Comparison of ENCODE assay signal across 18 cellular contexts in genomic region chr9:77023726-77024125, GRCh38. TPM values are rescaled to one million over a fixed set of nuclear protein-coding genes. Genes with fewer than 3 reads are reported as not detected.
DNase-seq lines count a peak whose midpoint lies in the region; ATAC-seq and TF ChIP-seq lines count a peak whose summit lies in the region.
"Had no signal": no experiment of that assay in that cellular context is flagged by ENCODE, and none has a peak within 500 bp of the region (broad histone marks: within the 10 kb centered on the region; RNA-seq: fewer than 3 reads in every experiment).

No MANE protein-coding gene starts in this region.

- no peaks in the 10 kb centered on the region for H3K36me3 ChIP-seq in H7 (replicated peaks; ENCODE audit: control insufficient read depth, insufficient read depth, low read length)
- H3K36me3 ChIP-seq in osteoblast (ENCODE audit: insufficient read depth, low read length): no peaks in the 10 kb centered on the region
- no peaks in the 10 kb centered on the region for H3K36me3 ChIP-seq in esophagus squamous epithelium
- H3K36me3 ChIP-seq: BE2C had no signal

- H3K27ac ChIP-seq in osteoblast (ENCODE audit: low read depth, low read length) (no peak overlapping the region), esophagus squamous epithelium (no peak overlapping the region)
- H3K27ac ChIP-seq: HL-60 had no signal

- intact Hi-C loops in esophagus squamous epithelium (cut with DNase I): no loop called here

- DNase-seq in H7 (peak; percentile 48), ecto neural progenitor cell (ENCODE audit: low spot score) (peak; percentile 46), osteoblast (ENCODE audit: insufficient read length, low spot score, missing footprints) (peak; percentile 44), mesenteric fat pad (ENCODE audit: low spot score) (no peak), esophagus squamous epithelium (lab: John Stamatoyannopoulos, UW) (no peak), CD1c-positive myeloid dendritic cell (ENCODE audit: extremely low spot score) (no peak)
- DNase-seq: ACHN; BE2C; C1 segment of cervical spinal cord; Caco-2; CD4-positive, alpha-beta T cell; HFFc6; KBM-7 had no signal

- no peak for ATAC-seq in GM19467 (IDR thresholded peaks at IDR 0.05; ENCODE audit: unreplicated experiment)
- ATAC-seq: HCT116 had no signal

- H4K20me1 ChIP-seq in osteoblast (ENCODE audit: insufficient read depth, low read length): peaks cover 5% of the 10 kb centered on the region

- H2AFZ ChIP-seq in osteoblast (ENCODE audit: low read length): no peak overlapping the region

- H3K4me3 ChIP-seq in H7 (ENCODE audit: insufficient read depth, low read depth, low read length) (no peak overlapping the region), osteoblast (ENCODE audit: insufficient read depth, low read length) (no peak overlapping the region), esophagus squamous epithelium (no peak overlapping the region)

- H3K4me1 ChIP-seq in osteoblast (ENCODE audit: insufficient read depth, low read length): no peaks in the 10 kb centered on the region
- H3K4me1 ChIP-seq in esophagus squamous epithelium: peaks cover 11 to 45% (median 12%) of the 10 kb centered on the region in 3 donors
- H3K4me1 ChIP-seq: BE2C, Caco-2 had no signal

- TF ChIP-seq POLR2A in esophagus squamous epithelium (IDR thresholded peaks at IDR 0.05): no peak

- no peaks in the 10 kb centered on the region for H3K79me2 ChIP-seq in osteoblast (ENCODE audit: insufficient read depth, low read length)

- TF ChIP-seq CTCF in osteoblast (IDR thresholded peaks at IDR 0.05; ENCODE audit: extremely low read depth, low read depth, low read length): no peak
- TF ChIP-seq CTCF in esophagus squamous epithelium (IDR thresholded peaks at IDR 0.05): no peak

- no peak overlapping the region for H3K4me2 ChIP-seq in osteoblast (ENCODE audit: insufficient read depth, low read length)

- H3K27me3 ChIP-seq in H7 (ENCODE audit: control insufficient read depth, insufficient read depth, low read length) (peaks cover 52% of the 10 kb centered on the region), osteoblast (ENCODE audit: insufficient read depth, low read length) (peaks cover 82% of the 10 kb centered on the region), esophagus squamous epithelium (peaks cover 35 to 100% (median 46%) of the 10 kb centered on the region in 4 donors)

- H3K9me3 ChIP-seq in osteoblast (ENCODE audit: low read depth, low read length) (peaks cover 4% of the 10 kb centered on the region), esophagus squamous epithelium (no peaks in the 10 kb centered on the region)
- H3K9me3 ChIP-seq: BE2C, Caco-2 had no signal

- WGBS in esophagus squamous epithelium, 2 donors: 59 to 72% methylated on average over 9 of the region's 10 CpGs

RNA-seq across cellular contexts. Expression of gene FOXB2, which starts 4.3 kb away (rescaled TPM):
- total RNA-seq in H7 (2014; rRNA removed; shearing (Covaris generic)): 0.90 TPM in 1 of 2 replicates, not detected in the other
- total RNA-seq in osteoblast (not detected in 2 replicates), mesenteric fat pad (not detected), esophagus squamous epithelium (not detected)
- total RNA-seq: Caco-2; CD4-positive, alpha-beta T cell; HepG2; HFFc6; HT1080 had no signal

Comparison
In these comparisons a context has a peak if more than half of its experiments do, and no peak if none do; other contexts are left out.
1. DNase-seq: peak in H7 (single experiment), ecto neural progenitor cell (single experiment) and osteoblast (single experiment); none in mesenteric fat pad (single experiment), esophagus squamous epithelium (single experiment) and CD1c-positive myeloid dendritic cell (single experiment).